In the genomic region with DNA sequence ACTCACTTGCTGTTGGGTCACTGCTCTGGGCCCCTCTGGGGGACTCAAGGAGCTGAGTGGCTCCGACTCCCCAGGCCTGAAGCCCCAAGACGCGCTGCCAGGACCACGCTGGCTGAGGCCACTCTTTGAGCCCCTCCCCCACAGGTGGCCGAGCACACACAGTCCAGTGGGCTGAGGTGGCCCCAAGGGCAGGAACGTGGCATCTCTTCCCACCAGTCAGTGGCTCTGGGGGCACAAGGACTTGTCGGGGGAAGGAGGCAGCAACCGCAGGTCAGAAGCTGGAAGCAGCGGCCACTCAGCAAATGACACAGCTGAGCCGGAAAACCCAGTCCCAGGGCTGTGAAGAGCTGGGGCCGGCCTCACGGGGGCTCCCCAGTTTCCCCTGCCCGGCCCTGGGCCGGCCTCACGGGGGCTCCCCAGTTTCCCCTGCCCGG, we compare ENCODE assay signal across 1 cellular context.
TF ChIP-seq lines count a peak whose summit lies in the region.

No MANE protein-coding gene starts in this region.

TF ChIP-seq in HepG2, 621 proteins besides CTCF, POLR2A, EP300 and RAD21 (continued from another document):
- no peak for TF ChIP-seq YEATS2 (CRISPR knock-in tag; IDR thresholded peaks at IDR 0.05; ENCODE audit: borderline replicate concordance)
- no peak for TF ChIP-seq NFYB (CRISPR knock-in tag; IDR thresholded peaks at IDR 0.05)
- TF ChIP-seq ZNF207 (IDR thresholded peaks at IDR 0.05; ENCODE audit: borderline replicate concordance): no peak
- no peak for TF ChIP-seq ZBTB21 (CRISPR knock-in tag; IDR thresholded peaks at IDR 0.05)
- TF ChIP-seq ATM (IDR thresholded peaks at IDR 0.05; ENCODE audit: borderline replicate concordance): no peak
- TF ChIP-seq ZNF563 (CRISPR knock-in tag; IDR thresholded peaks at IDR 0.05): no peak
- TF ChIP-seq ZNF264 (CRISPR knock-in tag; IDR thresholded peaks at IDR 0.05): peak; percentile 9; the same call in 1 of the 2 replicates
- TF ChIP-seq, protein P1, sequence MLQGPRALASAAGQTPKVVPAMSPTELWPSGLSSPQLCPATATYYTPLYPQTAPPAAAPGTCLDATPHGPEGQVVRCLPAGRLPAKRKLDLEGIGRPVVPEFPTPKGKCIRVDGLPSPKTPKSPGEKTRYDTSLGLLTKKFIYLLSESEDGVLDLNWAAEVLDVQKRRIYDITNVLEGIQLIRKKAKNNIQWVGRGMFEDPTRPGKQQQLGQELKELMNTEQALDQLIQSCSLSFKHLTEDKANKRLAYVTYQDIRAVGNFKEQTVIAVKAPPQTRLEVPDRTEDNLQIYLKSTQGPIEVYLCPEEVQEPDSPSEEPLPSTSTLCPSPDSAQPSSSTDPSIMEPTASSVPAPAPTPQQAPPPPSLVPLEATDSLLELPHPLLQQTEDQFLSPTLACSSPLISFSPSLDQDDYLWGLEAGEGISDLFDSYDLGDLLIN (CRISPR knock-in tag; IDR thresholded peaks at IDR 0.05; ENCODE audit: borderline replicate concordance): no peak
- TF ChIP-seq RFX5 (IDR thresholded peaks at IDR 0.05; ENCODE audit: low read depth, low read length): no peak
- TF ChIP-seq MBNL3 (CRISPR knock-in tag; conservative IDR thresholded peaks at IDR 0.05): no peak
- no peak for TF ChIP-seq ZNF234 (CRISPR knock-in tag; conservative IDR thresholded peaks at IDR 0.05)
- TF ChIP-seq NFKBIZ (CRISPR knock-in tag; IDR thresholded peaks at IDR 0.05): no peak
- TF ChIP-seq ZFP36L2 (CRISPR knock-in tag; IDR thresholded peaks at IDR 0.05): no peak
- no peak for TF ChIP-seq CBX1 (IDR thresholded peaks at IDR 0.05; ENCODE audit: low read depth)
- TF ChIP-seq, protein P2, sequence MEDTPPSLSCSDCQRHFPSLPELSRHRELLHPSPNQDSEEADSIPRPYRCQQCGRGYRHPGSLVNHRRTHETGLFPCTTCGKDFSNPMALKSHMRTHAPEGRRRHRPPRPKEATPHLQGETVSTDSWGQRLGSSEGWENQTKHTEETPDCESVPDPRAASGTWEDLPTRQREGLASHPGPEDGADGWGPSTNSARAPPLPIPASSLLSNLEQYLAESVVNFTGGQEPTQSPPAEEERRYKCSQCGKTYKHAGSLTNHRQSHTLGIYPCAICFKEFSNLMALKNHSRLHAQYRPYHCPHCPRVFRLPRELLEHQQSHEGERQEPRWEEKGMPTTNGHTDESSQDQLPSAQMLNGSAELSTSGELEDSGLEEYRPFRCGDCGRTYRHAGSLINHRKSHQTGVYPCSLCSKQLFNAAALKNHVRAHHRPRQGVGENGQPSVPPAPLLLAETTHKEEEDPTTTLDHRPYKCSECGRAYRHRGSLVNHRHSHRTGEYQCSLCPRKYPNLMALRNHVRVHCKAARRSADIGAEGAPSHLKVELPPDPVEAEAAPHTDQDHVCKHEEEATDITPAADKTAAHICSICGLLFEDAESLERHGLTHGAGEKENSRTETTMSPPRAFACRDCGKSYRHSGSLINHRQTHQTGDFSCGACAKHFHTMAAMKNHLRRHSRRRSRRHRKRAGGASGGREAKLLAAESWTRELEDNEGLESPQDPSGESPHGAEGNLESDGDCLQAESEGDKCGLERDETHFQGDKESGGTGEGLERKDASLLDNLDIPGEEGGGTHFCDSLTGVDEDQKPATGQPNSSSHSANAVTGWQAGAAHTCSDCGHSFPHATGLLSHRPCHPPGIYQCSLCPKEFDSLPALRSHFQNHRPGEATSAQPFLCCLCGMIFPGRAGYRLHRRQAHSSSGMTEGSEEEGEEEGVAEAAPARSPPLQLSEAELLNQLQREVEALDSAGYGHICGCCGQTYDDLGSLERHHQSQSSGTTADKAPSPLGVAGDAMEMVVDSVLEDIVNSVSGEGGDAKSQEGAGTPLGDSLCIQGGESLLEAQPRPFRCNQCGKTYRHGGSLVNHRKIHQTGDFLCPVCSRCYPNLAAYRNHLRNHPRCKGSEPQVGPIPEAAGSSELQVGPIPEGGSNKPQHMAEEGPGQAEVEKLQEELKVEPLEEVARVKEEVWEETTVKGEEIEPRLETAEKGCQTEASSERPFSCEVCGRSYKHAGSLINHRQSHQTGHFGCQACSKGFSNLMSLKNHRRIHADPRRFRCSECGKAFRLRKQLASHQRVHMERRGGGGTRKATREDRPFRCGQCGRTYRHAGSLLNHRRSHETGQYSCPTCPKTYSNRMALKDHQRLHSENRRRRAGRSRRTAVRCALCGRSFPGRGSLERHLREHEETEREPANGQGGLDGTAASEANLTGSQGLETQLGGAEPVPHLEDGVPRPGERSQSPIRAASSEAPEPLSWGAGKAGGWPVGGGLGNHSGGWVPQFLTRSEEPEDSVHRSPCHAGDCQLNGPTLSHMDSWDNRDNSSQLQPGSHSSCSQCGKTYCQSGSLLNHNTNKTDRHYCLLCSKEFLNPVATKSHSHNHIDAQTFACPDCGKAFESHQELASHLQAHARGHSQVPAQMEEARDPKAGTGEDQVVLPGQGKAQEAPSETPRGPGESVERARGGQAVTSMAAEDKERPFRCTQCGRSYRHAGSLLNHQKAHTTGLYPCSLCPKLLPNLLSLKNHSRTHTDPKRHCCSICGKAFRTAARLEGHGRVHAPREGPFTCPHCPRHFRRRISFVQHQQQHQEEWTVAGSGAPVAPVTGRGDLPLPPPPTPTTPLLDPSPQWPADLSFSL (CRISPR knock-in tag; IDR thresholded peaks at IDR 0.05): no peak
- TF ChIP-seq FOXP1 (IDR thresholded peaks at IDR 0.05): no peak
- no peak for TF ChIP-seq FOXP1 (CRISPR knock-in tag; IDR thresholded peaks at IDR 0.05)
- TF ChIP-seq SALL2 (CRISPR knock-in tag; IDR thresholded peaks at IDR 0.05): no peak; the same call in 1 of the 2 replicates
- TF ChIP-seq, protein P3, sequence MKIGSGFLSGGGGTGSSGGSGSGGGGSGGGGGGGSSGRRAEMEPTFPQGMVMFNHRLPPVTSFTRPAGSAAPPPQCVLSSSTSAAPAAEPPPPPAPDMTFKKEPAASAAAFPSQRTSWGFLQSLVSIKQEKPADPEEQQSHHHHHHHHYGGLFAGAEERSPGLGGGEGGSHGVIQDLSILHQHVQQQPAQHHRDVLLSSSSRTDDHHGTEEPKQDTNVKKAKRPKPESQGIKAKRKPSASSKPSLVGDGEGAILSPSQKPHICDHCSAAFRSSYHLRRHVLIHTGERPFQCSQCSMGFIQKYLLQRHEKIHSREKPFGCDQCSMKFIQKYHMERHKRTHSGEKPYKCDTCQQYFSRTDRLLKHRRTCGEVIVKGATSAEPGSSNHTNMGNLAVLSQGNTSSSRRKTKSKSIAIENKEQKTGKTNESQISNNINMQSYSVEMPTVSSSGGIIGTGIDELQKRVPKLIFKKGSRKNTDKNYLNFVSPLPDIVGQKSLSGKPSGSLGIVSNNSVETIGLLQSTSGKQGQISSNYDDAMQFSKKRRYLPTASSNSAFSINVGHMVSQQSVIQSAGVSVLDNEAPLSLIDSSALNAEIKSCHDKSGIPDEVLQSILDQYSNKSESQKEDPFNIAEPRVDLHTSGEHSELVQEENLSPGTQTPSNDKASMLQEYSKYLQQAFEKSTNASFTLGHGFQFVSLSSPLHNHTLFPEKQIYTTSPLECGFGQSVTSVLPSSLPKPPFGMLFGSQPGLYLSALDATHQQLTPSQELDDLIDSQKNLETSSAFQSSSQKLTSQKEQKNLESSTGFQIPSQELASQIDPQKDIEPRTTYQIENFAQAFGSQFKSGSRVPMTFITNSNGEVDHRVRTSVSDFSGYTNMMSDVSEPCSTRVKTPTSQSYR (CRISPR knock-in tag; IDR thresholded peaks at IDR 0.05; ENCODE audit: borderline replicate concordance): peak; percentile 96
- TF ChIP-seq REL (CRISPR knock-in tag; conservative IDR thresholded peaks at IDR 0.05): no peak
TF ChIP-seq in HepG2: peak in this region for 52.
